In the genomic region with DNA sequence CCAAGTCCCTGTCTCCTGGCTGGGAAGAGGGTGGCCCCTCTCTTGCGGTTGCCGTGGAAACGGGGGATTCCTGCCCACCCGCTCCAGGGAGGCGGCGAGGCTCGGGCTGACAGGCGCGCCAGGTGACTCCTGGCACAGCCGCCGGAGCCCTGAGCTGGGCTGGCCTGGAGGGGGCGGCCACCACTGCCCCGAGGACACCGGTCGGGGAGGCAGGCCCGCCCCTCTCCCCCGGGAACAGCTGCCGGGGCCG, we compare ENCODE assay signal across 8 cellular contexts.
DNase-seq lines count a peak whose midpoint lies in the region; ATAC-seq and TF ChIP-seq lines count a peak whose summit lies in the region.

No MANE protein-coding gene starts in this region.

- H3K36me3 Mint-ChIP-seq in central memory CD8-positive, alpha-beta T cell (ENCODE audit: insufficient read depth): peaks cover 21% of the 10 kb centered on the region

- H3K27me3 Mint-ChIP-seq in central memory CD8-positive, alpha-beta T cell: no peaks in the 10 kb centered on the region

- peak overlapping the region; percentile 82 for H3K27ac Mint-ChIP-seq in central memory CD8-positive, alpha-beta T cell (ENCODE audit: low read depth)

- 0 to 1% methylated on average over 8 to 19 of the region's 19 CpGs for WGBS in lung, 2 donors
- WGBS in aorta, 2 donors: 0 to 1% methylated on average over 11 to 19 of the region's 19 CpGs

- intact Hi-C loops in aorta (cut with DNase I): loop anchor here in 1 of 2 donors (10.0 kb wide), 1 partner anchor 104 kb away; no protein-coding TSS in a partner anchor

- DNase-seq in Daoy (ENCODE audit: low read depth) (peak; percentile 48), lung (ENCODE audit: low spot score) (no peak), aorta (peak in 1 of 2 donors; percentile 59), SIG-M5 treated with dmso at 0.1 percent for 504 hours (lab: John Stamatoyannopoulos, UW; ENCODE audit: unreplicated experiment) (no peak), NCI-H2107 treated with DMSO at 0.1 percent for 48 hours (lab: John Stamatoyannopoulos, UW; ENCODE audit: unreplicated experiment) (no peak)
- no peak for DNase-seq in central memory CD8-positive, alpha-beta T cell (ENCODE audit: low spot score in 2 of 2)

- H3K36me3 ChIP-seq in KOPT-K1 (ENCODE audit: insufficient read depth, low read length) (peaks cover 8% of the 10 kb centered on the region; the same call in 1 of the 2 replicates), lung (ENCODE audit: control insufficient read depth in 2 of 2, insufficient read depth in 2 of 2, low read length in 2 of 2) (no peaks in the 10 kb centered on the region), aorta (ENCODE audit: control insufficient read depth in 1 of 2, insufficient read depth in 2 of 2, low read length in 1 of 2) (no peaks in the 10 kb centered on the region)

- H3K4me1 ChIP-seq in lung (ENCODE audit: control insufficient read depth in 2 of 2, insufficient read depth in 2 of 2, low read length in 2 of 2) (peaks cover 20 to 41% of the 10 kb centered on the region in 2 donors), aorta (ENCODE audit: control insufficient read depth in 1 of 2, insufficient read depth in 2 of 2, low read length in 2 of 2) (peaks cover 0 to 4% of the 10 kb centered on the region in 2 donors)

- peak overlapping the region; percentile 87 for H3K4me3 Mint-ChIP-seq in central memory CD8-positive, alpha-beta T cell

- peak; percentile 4 for ATAC-seq in central memory CD8-positive, alpha-beta T cell (replicated peaks; ENCODE audit: extremely low read depth, poor library complexity, severe bottlenecking)
- peak; percentile 8 for ATAC-seq in lung (ENCODE audit: insufficient read depth, low FRiP score)
- no peak for ATAC-seq in aorta (ENCODE audit: low FRiP score)
- ATAC-seq in HG02870 (IDR thresholded peaks at IDR 0.05; ENCODE audit: unreplicated experiment): no peak

- H3K27ac ChIP-seq in KOPT-K1 (ENCODE audit: low read depth, low read length, poor library complexity, severe bottlenecking) (peak overlapping the region; percentile 84), lung (ENCODE audit: low read depth in 1 of 2, low read length in 1 of 2) (peak overlapping the region; percentile 94 to 96), aorta (ENCODE audit: low read depth in 1 of 2, low read length in 2 of 2) (peak overlapping the region; percentile 70 to 92)

- no peaks in the 10 kb centered on the region for H3K9me3 Mint-ChIP-seq in central memory CD8-positive, alpha-beta T cell

- no peaks in the 10 kb centered on the region for H3K9me3 ChIP-seq in KOPT-K1 (ENCODE audit: insufficient read depth, low read length, poor library complexity, severe bottlenecking)
- no peaks in the 10 kb centered on the region for H3K9me3 ChIP-seq in lung (ENCODE audit: control insufficient read depth in 2 of 2, insufficient read depth in 1 of 2, low read length in 1 of 2)
- H3K9me3 ChIP-seq in aorta (ENCODE audit: control insufficient read depth, low read length): no peaks in the 10 kb centered on the region

- no peaks in the 10 kb centered on the region for H3K27me3 ChIP-seq in lung (ENCODE audit: control insufficient read depth, insufficient read depth)
- H3K27me3 ChIP-seq in aorta (ENCODE audit: control insufficient read depth in 1 of 2, insufficient read depth in 2 of 2, low read length in 1 of 2): no peaks in the 10 kb centered on the region

- H3K4me3 ChIP-seq in lung (peak overlapping the region; percentile 69), aorta (ENCODE audit: low read length in 2 of 2) (peak overlapping the region; percentile 66 to 88)

- TF ChIP-seq CTCF in lung (IDR thresholded peaks at IDR 0.05; ENCODE audit: control extremely low read depth, extremely low read depth): no peak

- peaks cover 45% of the 10 kb centered on the region for H3K4me1 Mint-ChIP-seq in central memory CD8-positive, alpha-beta T cell

Comparison
In these comparisons a context has a peak if more than half of its experiments do, and no peak if none do; other contexts are left out.
1. ATAC-seq: peak in central memory CD8-positive, alpha-beta T cell (single experiment) and lung (single experiment); none in aorta (single experiment) and HG02870 (single experiment).
2. Peak in every context shown above with its lines, with median percentiles within 50 percentile points of each other: H3K27ac ChIP-seq.